ENCODE assay signal across 11 cellular contexts in genomic region chr20:44074252-44075151, GRCh38.
DNase-seq lines count a peak whose midpoint lies in the region; ATAC-seq and TF ChIP-seq lines count a peak whose summit lies in the region.
"Had no signal": no experiment of that assay in that cellular context is flagged by ENCODE, and none has a peak within 500 bp of the region (broad histone marks: within the 10 kb centered on the region; RNA-seq: fewer than 3 reads in every experiment).

No MANE protein-coding gene starts in this region.

- H3K9ac ChIP-seq in PC-3 (ENCODE audit: low read length), result no peak overlapping the region

- TF ChIP-seq CTCF in PC-3 (conservative IDR thresholded peaks at IDR 0.05; ENCODE audit: low read depth, low read length) (no peak), epithelial cell of esophagus (IDR thresholded peaks at IDR 0.05; ENCODE audit: insufficient read depth, low read depth, low read length, missing control alignments) (no peak), body of pancreas (IDR thresholded peaks at IDR 0.05) (no peak)

- H4K20me1 ChIP-seq in PC-3 (ENCODE audit: low read length), result no peaks in the 10 kb centered on the region

- intact Hi-C loops in PC-3 (cut with micrococcal nuclease) (no loop called here), body of pancreas (cut with DNase I) (no loop called here)

- H3K9me3 ChIP-seq in PC-3 (ENCODE audit: low read length), result no peaks in the 10 kb centered on the region
- no peaks in the 10 kb centered on the region for H3K9me3 ChIP-seq in body of pancreas
- H3K9me3 ChIP-seq: gastrocnemius medialis, ovary had no signal

- H2AFZ ChIP-seq in PC-3 (ENCODE audit: low read length), result peak overlapping the region; percentile 46

- WGBS in body of pancreas, 2 donors, result 62 to 64% methylated on average over 12 of the region's 12 CpGs

- H3K4me3 ChIP-seq in PC-3 (ENCODE audit: low read length) (no peak overlapping the region), epithelial cell of esophagus (ENCODE audit: low read length) (no peak overlapping the region), skeletal muscle cell (ENCODE audit: low read depth, low read length) (no peak overlapping the region), body of pancreas (no peak overlapping the region)
- H3K4me3 ChIP-seq: gastrocnemius medialis, ovary had no signal

- H3K9me2 ChIP-seq in PC-3 (replicated peaks; ENCODE audit: low read length), result no peaks in the 10 kb centered on the region

- peaks cover 17% of the 10 kb centered on the region for H3K4me1 ChIP-seq in PC-3 (ENCODE audit: insufficient read depth, low read length)
- no peaks in the 10 kb centered on the region for H3K4me1 ChIP-seq in body of pancreas
- H3K4me1 ChIP-seq: gastrocnemius medialis had no signal

- H3K27ac ChIP-seq in PC-3 (ENCODE audit: low read length) (peak overlapping the region; percentile 13), body of pancreas (no peak overlapping the region)
- H3K27ac ChIP-seq: gastrocnemius medialis, ovary had no signal

- CTCF ChIA-PET in PC-3 (lab: Charles Lee), result interaction anchor here (1.0 kb wide), 1 partner anchor 230 kb away, joined by 3 read pairs; no protein-coding TSS in a partner anchor

- H3K27me3 ChIP-seq in PC-3 (ENCODE audit: low read length) (no peaks in the 10 kb centered on the region), body of pancreas (no peaks in the 10 kb centered on the region)
- H3K27me3 ChIP-seq: gastrocnemius medialis, ovary had no signal

- ATAC-seq in PC-3, result peak; percentile 93
- no peak for ATAC-seq in body of pancreas
- no peak for ATAC-seq in HG03460 (IDR thresholded peaks at IDR 0.05; ENCODE audit: unreplicated experiment)
- ATAC-seq: gastrocnemius medialis had no signal

- no peak for TF ChIP-seq POLR2A in body of pancreas (IDR thresholded peaks at IDR 0.05)

- no peaks in the 10 kb centered on the region for H3F3A ChIP-seq in PC-3 (ENCODE audit: low read length, unreplicated experiment)

- BruUV-seq in PC-3 (replicated peaks; lab: Mats Ljungman, UMichigan), result no TSS peak

- H3K36me3 ChIP-seq in PC-3 (ENCODE audit: low read depth, low read length), result no peaks in the 10 kb centered on the region
- no peaks in the 10 kb centered on the region for H3K36me3 ChIP-seq in body of pancreas (replicated peaks in 1 of 2; ENCODE audit: insufficient read depth in 1 of 2, low read depth in 2 of 2)
- H3K36me3 ChIP-seq: gastrocnemius medialis, ovary had no signal

- H3K4me2 ChIP-seq in PC-3 (ENCODE audit: low read length), result peak overlapping the region; percentile 65

- no peaks in the 10 kb centered on the region for H3K79me2 ChIP-seq in PC-3 (ENCODE audit: low read length)

- POLR2A ChIA-PET in PC-3 (lab: Charles Lee; ENCODE audit: unreplicated experiment), result no interaction called here

- DNase-seq in NCI-H1417 (lab: John Stamatoyannopoulos, UW) (peak in 2 of 3 experiments; percentile 42 to 72), NCI-H1417 treated with DMSO at 0.1 percent for 48 hours (lab: John Stamatoyannopoulos, UW) (no peak), PC-3 (peak; percentile 86), epithelial cell of esophagus (ENCODE audit: low read depth) (peak; percentile 58), skeletal muscle cell (ENCODE audit: low read depth) (peak; percentile 26), body of pancreas (no peak)
- DNase-seq in activated CD4-positive, CD25-positive, alpha-beta regulatory T cell treated with anti-CD3 and anti-CD28 coated beads, Interleukin-2, amount 50 U/mL, for 72 hours, result no peak
- DNase-seq: activated T-cell treated with anti-CD3 and anti-CD28 coated beads, Interleukin-2, amount 50 U/mL, for 4 hours had no signal

Comparison
In these comparisons a context has a peak if more than half of its experiments do, and no peak if none do; other contexts are left out.
1. DNase-seq: peak in NCI-H1417 (2 of 3), PC-3 (single experiment), epithelial cell of esophagus (single experiment) and skeletal muscle cell (single experiment); none in NCI-H1417 treated with DMSO at 0.1 percent for 48 hours (single experiment), activated CD4-positive, CD25-positive, alpha-beta regulatory T cell treated with anti-CD3 and anti-CD28 coated beads, Interleukin-2, amount 50 U/mL, for 72 hours (single experiment) and body of pancreas (0 of 4).